In the genomic region with DNA sequence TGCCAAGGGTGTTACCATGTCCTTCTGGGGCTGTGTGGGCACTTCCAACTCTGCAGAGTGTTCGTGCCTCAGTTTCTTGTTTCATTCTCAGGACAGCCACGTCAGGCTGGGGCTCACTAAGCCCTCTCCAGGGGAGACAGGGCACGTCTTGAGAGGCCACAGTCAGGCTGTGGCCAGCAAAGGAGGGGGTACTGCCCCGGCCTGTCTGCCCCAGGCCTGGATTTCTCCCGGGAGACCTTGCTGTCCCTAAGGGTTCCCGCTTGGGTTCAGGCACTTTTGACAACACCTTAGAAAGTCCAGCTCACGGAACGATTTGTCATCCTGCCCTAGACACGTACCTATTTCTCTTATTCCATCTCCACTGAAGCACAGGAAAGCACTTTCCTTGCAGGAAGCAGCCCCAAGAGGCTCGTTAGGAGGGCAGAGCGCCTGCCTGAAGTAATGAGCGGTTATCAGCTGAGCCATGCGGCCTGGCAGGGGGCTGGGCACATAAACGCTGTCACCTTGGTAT, we compare ENCODE assay signal across 24 cellular contexts.
DNase-seq lines count a peak whose midpoint lies in the region; ATAC-seq and TF ChIP-seq lines count a peak whose summit lies in the region.
"Had no signal": no experiment of that assay in that cellular context is flagged by ENCODE, and none has a peak within 500 bp of the region (broad histone marks: within the 10 kb centered on the region; RNA-seq: fewer than 3 reads in every experiment).

No MANE protein-coding gene starts in this region.

- no peaks in the 10 kb centered on the region for H3K27me3 ChIP-seq in BLaER1
- H3K27me3 ChIP-seq in neural progenitor cell, result no peaks in the 10 kb centered on the region
- H3K27me3 ChIP-seq: MG63, right atrium auricular region, testis, vagina had no signal

- H3K4me3 Mint-ChIP-seq in neural progenitor cell, result no peak overlapping the region
- H3K4me3 Mint-ChIP-seq: activated CD4-positive, alpha-beta T cell treated with anti-CD3 and anti-CD28 coated beads for 36 hours; activated CD8-positive, alpha-beta T cell treated with anti-CD3 and anti-CD28 coated beads, Interleukin-2, amount 10 ng/mL, durations not matched to agents 7 days and 5 days; CD4-positive, alpha-beta T cell; effector memory CD8-positive, alpha-beta T cell had no signal

- peaks cover 29% of the 10 kb centered on the region for H3K4me1 Mint-ChIP-seq in neural progenitor cell
- H3K4me1 Mint-ChIP-seq: activated CD4-positive, alpha-beta T cell treated with anti-CD3 and anti-CD28 coated beads for 36 hours had no signal

- peaks cover 11% of the 10 kb centered on the region for H3K27me3 Mint-ChIP-seq in neural progenitor cell (ENCODE audit: insufficient read depth, low read depth)
- H3K27me3 Mint-ChIP-seq: activated CD4-positive, alpha-beta T cell treated with anti-CD3 and anti-CD28 coated beads for 36 hours; CD4-positive, alpha-beta T cell had no signal

- no peaks in the 10 kb centered on the region for H3K79me2 ChIP-seq in neural progenitor cell (ENCODE audit: low read depth)

- H3K9me3 ChIP-seq in BLaER1, result no peaks in the 10 kb centered on the region
- H3K9me3 ChIP-seq in neural progenitor cell (ENCODE audit: low read depth), result no peaks in the 10 kb centered on the region
- H3K9me3 ChIP-seq: MG63, right atrium auricular region, testis, vagina had no signal

- no peaks in the 10 kb centered on the region for H3F3A ChIP-seq in neural progenitor cell (ENCODE audit: low read depth)

- no peak overlapping the region for H3K9ac ChIP-seq in BLaER1
- H3K9ac ChIP-seq in neural progenitor cell, result no peak overlapping the region

- H3K36me3 Mint-ChIP-seq in neural progenitor cell, result no peaks in the 10 kb centered on the region

- H2AFZ ChIP-seq in neural progenitor cell (replicated peaks), result no peak overlapping the region

- peaks cover 4% of the 10 kb centered on the region for H3K9me3 Mint-ChIP-seq in neural progenitor cell
- H3K9me3 Mint-ChIP-seq: CD4-positive, alpha-beta T cell had no signal

- TF ChIP-seq CTCF in neural progenitor cell (IDR thresholded peaks at IDR 0.05), result no peak

- H4K20me1 ChIP-seq in BLaER1 (no peaks in the 10 kb centered on the region), neural progenitor cell (ENCODE audit: low read depth) (no peaks in the 10 kb centered on the region)

- H3K4me2 ChIP-seq in BLaER1, result peak overlapping the region; percentile 29; the same call in 1 of the 2 replicates
- H3K4me2 ChIP-seq in neural progenitor cell, result no peak overlapping the region

- DNase-seq in NCI-H2081 treated with DMSO at 0.1 percent for 48 hours (lab: John Stamatoyannopoulos, UW) (peak; percentile 79), NCI-H2081 (lab: John Stamatoyannopoulos, UW) (no peak), NCI-H187 (lab: John Stamatoyannopoulos, UW) (peak; percentile 94 to 95), neural progenitor cell (ENCODE audit: low spot score) (no peak), H4 (ENCODE audit: low spot score) (no peak)
- DNase-seq: activated CD4-positive, alpha-beta T cell treated with anti-CD3 and anti-CD28 coated beads for 36 hours; activated CD8-positive, alpha-beta T cell treated with anti-CD3 and anti-CD28 coated beads, Interleukin-2, amount 10 ng/mL, durations not matched to agents 7 days and 5 days; activated T-cell treated with anti-CD3 and anti-CD28 coated beads, Interleukin-2, amount 50 U/mL, for 1 hour; caudate nucleus; CD4-positive, alpha-beta T cell; cortex of kidney; effector memory CD8-positive, alpha-beta T cell; KG1; MG63; stimulated activated CD4-positive, alpha-beta T cell treated with anti-CD3 and anti-CD28 coated beads, Interleukin-2, amount 100 ng/mL, for 24 hours; stimulated activated naive CD8-positive, alpha-beta T cell treated with anti-CD3 and anti-CD28 coated beads, Interleukin-15, Interleukin-2, amounts not matched to agents 100 U/mL and 50 U/mL, for 24 hours; SW 1271; testis had no signal

- H3K36me3 ChIP-seq in BLaER1 (no peaks in the 10 kb centered on the region), neural progenitor cell (no peaks in the 10 kb centered on the region)
- H3K36me3 ChIP-seq: MG63, right atrium auricular region, vagina had no signal

- H3K4me1 ChIP-seq in BLaER1 (peaks cover 40% of the 10 kb centered on the region), neural progenitor cell (no peaks in the 10 kb centered on the region)
- H3K4me1 ChIP-seq: right atrium auricular region, testis, vagina had no signal

- no peak overlapping the region for H3K4me3 ChIP-seq in BLaER1
- no peak overlapping the region for H3K4me3 ChIP-seq in neural progenitor cell
- H3K4me3 ChIP-seq: MG63, right atrium auricular region, testis, vagina had no signal

- no peak overlapping the region for H3K27ac ChIP-seq in BLaER1
- H3K27ac ChIP-seq in neural progenitor cell, result no peak overlapping the region
- H3K27ac ChIP-seq: right atrium auricular region, testis, vagina, VCaP had no signal

- no peak for ATAC-seq in GM19023 (IDR thresholded peaks at IDR 0.05; ENCODE audit: unreplicated experiment)
- no peak for ATAC-seq in HG03196 (IDR thresholded peaks at IDR 0.05; ENCODE audit: unreplicated experiment)
- ATAC-seq: activated CD4-positive, alpha-beta T cell treated with anti-CD3 and anti-CD28 coated beads for 36 hours; activated CD8-positive, alpha-beta T cell treated with anti-CD3 and anti-CD28 coated beads, Interleukin-2, amount 10 ng/mL, durations not matched to agents 7 days and 5 days; effector memory CD8-positive, alpha-beta T cell; stimulated activated naive CD8-positive, alpha-beta T cell treated with anti-CD3 and anti-CD28 coated beads, Interleukin-15, Interleukin-2, amounts not matched to agents 100 U/mL and 50 U/mL, for 24 hours had no signal

- H3K27ac Mint-ChIP-seq in neural progenitor cell, result peak overlapping the region; percentile 46
- H3K27ac Mint-ChIP-seq: activated CD4-positive, alpha-beta T cell treated with anti-CD3 and anti-CD28 coated beads for 36 hours; activated CD8-positive, alpha-beta T cell treated with anti-CD3 and anti-CD28 coated beads, Interleukin-2, amount 10 ng/mL, durations not matched to agents 7 days and 5 days; CD4-positive, alpha-beta T cell; effector memory CD8-positive, alpha-beta T cell had no signal

Comparison
In these comparisons a context has a peak if more than half of its experiments do, and no peak if none do; other contexts are left out.
1. DNase-seq: peak in NCI-H2081 treated with DMSO at 0.1 percent for 48 hours (single experiment) and NCI-H187 (2 of 2); none in NCI-H2081 (0 of 2), neural progenitor cell (single experiment) and H4 (single experiment).